8 cellular contexts compared by ENCODE assay signal in the genomic region with DNA sequence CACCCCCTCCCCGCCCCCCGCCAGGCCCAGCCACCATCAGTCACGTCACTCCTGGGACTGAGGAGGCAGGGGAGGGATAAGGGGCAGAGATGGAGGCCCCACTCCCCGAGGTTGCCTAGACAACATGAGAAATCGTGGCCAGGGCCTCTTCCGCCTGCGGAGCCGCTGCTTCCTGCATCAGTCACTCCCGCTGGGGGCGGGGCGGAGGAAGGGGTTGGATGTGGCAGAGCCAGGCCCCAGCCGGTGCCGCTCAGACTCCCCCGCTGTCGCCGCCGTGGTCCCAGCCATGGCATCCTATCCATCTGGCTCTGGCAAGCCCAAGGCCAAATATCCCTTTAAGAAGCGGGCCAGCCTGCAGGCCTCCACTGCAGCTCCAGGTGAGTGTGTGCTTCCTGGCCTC. TPM values are rescaled to one million over a fixed set of nuclear protein-coding genes. Genes with fewer than 3 reads are reported as not detected.
A peak's percentile ranks its signal among the peaks of the same experiment; 100 is the strongest.
DNase-seq lines count a peak whose midpoint lies in the region; ATAC-seq and TF ChIP-seq lines count a peak whose summit lies in the region.

No MANE protein-coding gene starts in this region.

- H3K4me1 Mint-ChIP-seq in endodermal cell (peaks cover 23% of the 10 kb centered on the region), mesothelial cell of epicardium (peaks cover 52% of the 10 kb centered on the region)

- TF ChIP-seq CTCF in endodermal cell (conservative IDR thresholded peaks at IDR 0.05) (no peak), mesothelial cell of epicardium (IDR thresholded peaks at IDR 0.05; ENCODE audit: unreplicated experiment) (no peak)

- ATAC-seq in GM21447 (IDR thresholded peaks at IDR 0.05; ENCODE audit: unreplicated experiment), result peak; percentile 70

- H3K4me3 ChIP-seq in HUES48 (ENCODE audit: low read depth, low read length) (peak overlapping the region; percentile 85), endodermal cell (ENCODE audit: low read length) (peak overlapping the region; percentile 95)

- peaks cover 26% of the 10 kb centered on the region for H3K4me1 ChIP-seq in HUES48 (ENCODE audit: control insufficient read depth, insufficient read depth, low read length)
- H3K4me1 ChIP-seq in endodermal cell (ENCODE audit: control insufficient read depth, insufficient read depth, low read length), result peaks cover 7% of the 10 kb centered on the region

- no peaks in the 10 kb centered on the region for H3K27me3 ChIP-seq in HUES48 (ENCODE audit: control insufficient read depth, insufficient read depth, low read length)
- H3K27me3 ChIP-seq in endodermal cell (ENCODE audit: control insufficient read depth, insufficient read depth, low read length, poor library complexity, severe bottlenecking), result no peaks in the 10 kb centered on the region

- H3K9me3 ChIP-seq in HUES48 (ENCODE audit: control insufficient read depth, insufficient read depth, low read length), result no peaks in the 10 kb centered on the region
- H3K9me3 ChIP-seq in endodermal cell (ENCODE audit: control insufficient read depth, low read length), result no peaks in the 10 kb centered on the region

- no peak overlapping the region for H3K27ac Mint-ChIP-seq in endodermal cell
- H3K27ac Mint-ChIP-seq in mesothelial cell of epicardium, result peak overlapping the region; percentile 97

- WGBS in endodermal cell (ENCODE audit: insufficient coverage in 1 of 2, insufficient read length in 1 of 2), 2 experiments, result 1 to 13% methylated on average over 1 to 17 of the region's 18 CpGs

- DNase-seq in Caki2 (ENCODE audit: low read depth) (peak; percentile 76), NOMO-1 treated with dmso at 0.1 percent for 144 hours (lab: John Stamatoyannopoulos, UW; ENCODE audit: unreplicated experiment) (peak; percentile 92), endodermal cell (peak; percentile 94), mesothelial cell of epicardium (ENCODE audit: low spot score in 2 of 2, unreplicated experiment in 2 of 2) (peak; percentile 82 to 87)
- DNase-seq in activated CD8-positive, alpha-beta memory T cell treated with anti-CD3 and anti-CD28 coated beads, Interleukin-2, amount 50 U/mL, for 24 hours (ENCODE audit: extremely low read depth), result peak; percentile 95
- DNase-seq in stimulated activated CD8-positive, alpha-beta memory T cell treated with anti-CD3 and anti-CD28 coated beads, Interleukin-15, amount 100 ng/mL, for 24 hours (ENCODE audit: low read depth), result peak; percentile 84

- H3K36me3 ChIP-seq in HUES48 (ENCODE audit: control insufficient read depth, insufficient read depth, low read length) (no peaks in the 10 kb centered on the region), endodermal cell (ENCODE audit: control insufficient read depth, insufficient read depth, low read length) (no peaks in the 10 kb centered on the region)

- H3K4me3 Mint-ChIP-seq in endodermal cell (peak overlapping the region; percentile 91), mesothelial cell of epicardium (peak overlapping the region; percentile 93)

- H3K27me3 Mint-ChIP-seq in endodermal cell (ENCODE audit: insufficient read depth), result no peaks in the 10 kb centered on the region
- H3K27me3 Mint-ChIP-seq in mesothelial cell of epicardium (ENCODE audit: low read depth), result no peaks in the 10 kb centered on the region

- H3K27ac ChIP-seq in HUES48 (ENCODE audit: low read depth, low read length), result peak overlapping the region; percentile 59
- H3K27ac ChIP-seq in endodermal cell (ENCODE audit: low read depth, low read length), result peak overlapping the region; percentile 73

- no peaks in the 10 kb centered on the region for H3K9me3 Mint-ChIP-seq in endodermal cell
- no peaks in the 10 kb centered on the region for H3K9me3 Mint-ChIP-seq in mesothelial cell of epicardium

- H3K9ac ChIP-seq in HUES48 (ENCODE audit: low read depth, low read length) (no peak overlapping the region), endodermal cell (ENCODE audit: extremely low read depth, low read length, poor library complexity, severe bottlenecking) (peak overlapping the region; percentile 78)

- H3K36me3 Mint-ChIP-seq in endodermal cell (ENCODE audit: low read depth) (no peaks in the 10 kb centered on the region), mesothelial cell of epicardium (no peaks in the 10 kb centered on the region)

- in situ Hi-C loops in Caki2 (cut with HindIII; ENCODE audit: low pct_unique_long_range_greater_than_20kb, low sequenced_read_pairs), result no loop called here

RNA-seq across cellular contexts. Expression of gene AMPD2, which starts 1.3 kb away (rescaled TPM):
- total RNA-seq in Caki2 (2014; rRNA removed; shearing (Covaris generic); ENCODE audit: low replicate concordance), result 131 and 135 TPM in 2 replicates
- total RNA-seq in endodermal cell (10 to 100 TPM; 55.7 to 69.3 TPM), mesothelial cell of epicardium (133 to 141 TPM (median 134 TPM) in 3 replicates)
- 68.6 TPM for polyA plus RNA-seq in endodermal cell (2013, experiment 1 of 2)
- polyA plus RNA-seq in endodermal cell (2013, experiment 2 of 2), result 68.8 TPM

RNA-seq across cellular contexts. Expression of gene GNAT2, which starts 1.5 kb away (rescaled TPM):
- not detected in 2 replicates for total RNA-seq in Caki2 (2014; rRNA removed; shearing (Covaris generic); ENCODE audit: low replicate concordance)
- not detected for total RNA-seq in endodermal cell
- polyA plus RNA-seq in endodermal cell (2013, experiment 1 of 2), result not detected
- polyA plus RNA-seq in endodermal cell (2013, experiment 2 of 2), result not detected
- total RNA-seq in mesothelial cell of epicardium, result 0.36 TPM in 1 of 3 replicates, not detected in the others

RNA-seq across cellular contexts. Expression of gene GSTM4, which starts 35.0 kb away (rescaled TPM):
- 13.6 and 21.7 TPM in 2 replicates for total RNA-seq in Caki2 (2014; rRNA removed; shearing (Covaris generic); ENCODE audit: low replicate concordance)
- total RNA-seq in endodermal cell, result 10 to 100 TPM; 20.1 to 28.5 TPM
- 21.7 TPM for polyA plus RNA-seq in endodermal cell (2013, experiment 1 of 2)
- polyA plus RNA-seq in endodermal cell (2013, experiment 2 of 2), result 16.9 TPM
- 23.4 to 24.9 TPM (median 23.7 TPM) in 3 replicates for total RNA-seq in mesothelial cell of epicardium

RNA-seq across cellular contexts. Expression of gene GSTM2, which starts 47.0 kb away (rescaled TPM):
- total RNA-seq in Caki2 (2014; rRNA removed; shearing (Covaris generic); ENCODE audit: low replicate concordance), result 0.61 TPM in 1 of 2 replicates, not detected in the other
- 10 to 100 TPM; 18.4 to 30.3 TPM for total RNA-seq in endodermal cell
- 68.2 TPM for polyA plus RNA-seq in endodermal cell (2013, experiment 1 of 2)
- 52.4 TPM for polyA plus RNA-seq in endodermal cell (2013, experiment 2 of 2)
- total RNA-seq in mesothelial cell of epicardium, result 169 to 186 TPM (median 177 TPM) in 3 replicates

Comparison
In these comparisons a context has a peak if more than half of its experiments do, and no peak if none do; other contexts are left out.
1. Peak in every context shown above with its lines: DNase-seq, ATAC-seq, H3K4me3 ChIP-seq and H3K27ac ChIP-seq.